ENCODE assay signal across 9 cellular contexts in genomic region chr1:154954541-154954940, GRCh38. TPM values are rescaled to one million over a fixed set of nuclear protein-coding genes. Genes with fewer than 3 reads are reported as not detected.
DNase-seq lines count a peak whose midpoint lies in the region; ATAC-seq lines count a peak whose summit lies in the region.
"Had no signal": no experiment of that assay in that cellular context is flagged by ENCODE, and none has a peak within 500 bp of the region (broad histone marks: within the 10 kb centered on the region; RNA-seq: fewer than 3 reads in every experiment).

No MANE protein-coding gene starts in this region.

- H3K36me3 Mint-ChIP-seq in activated CD4-positive, alpha-beta T cell treated with anti-CD3 and anti-CD28 coated beads for 36 hours (ENCODE audit: low read depth): peaks cover 7% of the 10 kb centered on the region
- H3K36me3 Mint-ChIP-seq in activated CD4-positive, alpha-beta memory T cell treated with anti-CD3 and anti-CD28 coated beads, Interleukin-2, amount 10 ng/mL, durations not matched to agents 7 days and 5 days (ENCODE audit: low read depth): peaks cover 57% of the 10 kb centered on the region
- peaks cover 0 to 4% (median 0%) of the 10 kb centered on the region in 3 donors for H3K36me3 Mint-ChIP-seq in immature natural killer cell
- peaks cover 9 to 13% of the 10 kb centered on the region in 2 donors for H3K36me3 Mint-ChIP-seq in stimulated activated naive B cell treated with anti-CD40 and anti-IgM and Interleukin-4, amounts not matched to agents 10 μg/mL and 1 μg/mL and 100 μg/mL, for 72 hours

- no peak for ATAC-seq in activated CD4-positive, alpha-beta T cell treated with anti-CD3 and anti-CD28 coated beads for 36 hours
- ATAC-seq in stimulated activated naive B cell treated with anti-CD40 and anti-IgM and Interleukin-4, amounts not matched to agents 10 μg/mL and 1 μg/mL and 100 μg/mL, for 72 hours (replicated peaks): no peak
- ATAC-seq in HG03280 (IDR thresholded peaks at IDR 0.05; ENCODE audit: unreplicated experiment): no peak

- peak overlapping the region; percentile 85 for H3K4me3 Mint-ChIP-seq in activated CD4-positive, alpha-beta T cell treated with anti-CD3 and anti-CD28 coated beads for 36 hours
- H3K4me3 Mint-ChIP-seq in activated CD4-positive, alpha-beta memory T cell treated with anti-CD3 and anti-CD28 coated beads, Interleukin-2, amount 10 ng/mL, durations not matched to agents 7 days and 5 days: peak overlapping the region; percentile 96
- H3K4me3 Mint-ChIP-seq in immature natural killer cell: peak overlapping the region; percentile 93 to 97 (median 95)
- peak overlapping the region in 1 of 2 donors; percentile 22 for H3K4me3 Mint-ChIP-seq in stimulated activated naive B cell treated with anti-CD40 and anti-IgM and Interleukin-4, amounts not matched to agents 10 μg/mL and 1 μg/mL and 100 μg/mL, for 72 hours

- no peaks in the 10 kb centered on the region for H3K9me3 Mint-ChIP-seq in activated CD4-positive, alpha-beta T cell treated with anti-CD3 and anti-CD28 coated beads for 36 hours (ENCODE audit: low read depth)
- H3K9me3 Mint-ChIP-seq in activated CD4-positive, alpha-beta memory T cell treated with anti-CD3 and anti-CD28 coated beads, Interleukin-2, amount 10 ng/mL, durations not matched to agents 7 days and 5 days: no peaks in the 10 kb centered on the region
- H3K9me3 Mint-ChIP-seq in immature natural killer cell: no peaks in the 10 kb centered on the region
- no peaks in the 10 kb centered on the region for H3K9me3 Mint-ChIP-seq in stimulated activated naive B cell treated with anti-CD40 and anti-IgM and Interleukin-4, amounts not matched to agents 10 μg/mL and 1 μg/mL and 100 μg/mL, for 72 hours

- CTCF ChIA-PET in activated CD4-positive, alpha-beta T cell treated with anti-CD3 and anti-CD28 coated beads for 36 hours (lab: Charles Lee): interaction anchor here (0.7 to 3.0 kb wide), 15 partner anchors 8 to 285 kb away, joined by 3 to 12 read pairs (median 5); partner anchors contain the start of genes ADAM15, FLAD1 and SHC1
- CTCF ChIA-PET in activated CD4-positive, alpha-beta memory T cell treated with anti-CD3 and anti-CD28 coated beads, Interleukin-2, amount 10 ng/mL, durations not matched to agents 7 days and 5 days (lab: Charles Lee): interaction anchor here (0.8 to 2.9 kb wide), 7 partner anchors 12 to 96 kb away, joined by 3 to 27 read pairs (median 9); partner anchors contain the start of genes ADAM15 and PMVK

- peak overlapping the region; percentile 95 for H3K27ac Mint-ChIP-seq in activated CD4-positive, alpha-beta T cell treated with anti-CD3 and anti-CD28 coated beads for 36 hours
- peak overlapping the region; percentile 97 for H3K27ac Mint-ChIP-seq in activated CD4-positive, alpha-beta memory T cell treated with anti-CD3 and anti-CD28 coated beads, Interleukin-2, amount 10 ng/mL, durations not matched to agents 7 days and 5 days
- peak overlapping the region; percentile 92 to 100 (median 98) for H3K27ac Mint-ChIP-seq in immature natural killer cell
- H3K27ac Mint-ChIP-seq in stimulated activated naive B cell treated with anti-CD40 and anti-IgM and Interleukin-4, amounts not matched to agents 10 μg/mL and 1 μg/mL and 100 μg/mL, for 72 hours: peak overlapping the region; percentile 96

- H3K27me3 Mint-ChIP-seq in activated CD4-positive, alpha-beta T cell treated with anti-CD3 and anti-CD28 coated beads for 36 hours: no peaks in the 10 kb centered on the region
- no peaks in the 10 kb centered on the region for H3K27me3 Mint-ChIP-seq in activated CD4-positive, alpha-beta memory T cell treated with anti-CD3 and anti-CD28 coated beads, Interleukin-2, amount 10 ng/mL, durations not matched to agents 7 days and 5 days
- H3K27me3 Mint-ChIP-seq in immature natural killer cell (ENCODE audit: low read depth in 3 of 3): peaks cover 9 to 15% (median 13%) of the 10 kb centered on the region in 3 donors
- no peaks in the 10 kb centered on the region for H3K27me3 Mint-ChIP-seq in stimulated activated naive B cell treated with anti-CD40 and anti-IgM and Interleukin-4, amounts not matched to agents 10 μg/mL and 1 μg/mL and 100 μg/mL, for 72 hours

- POLR2A ChIA-PET in activated CD4-positive, alpha-beta T cell treated with anti-CD3 and anti-CD28 coated beads for 36 hours (lab: Charles Lee): no interaction called here
- POLR2A ChIA-PET in activated CD4-positive, alpha-beta memory T cell treated with anti-CD3 and anti-CD28 coated beads, Interleukin-2, amount 10 ng/mL, durations not matched to agents 7 days and 5 days (lab: Charles Lee): interaction anchor here (1.1 to 3.5 kb wide), 12 partner anchors 7 to 612 kb away, joined by 3 to 46 read pairs (median 10); partner anchors contain the start of genes CKS1B, FLAD1, PYGO2 and SHC1

- H3K4me1 Mint-ChIP-seq in activated CD4-positive, alpha-beta T cell treated with anti-CD3 and anti-CD28 coated beads for 36 hours: peaks cover 78% of the 10 kb centered on the region
- H3K4me1 Mint-ChIP-seq in activated CD4-positive, alpha-beta memory T cell treated with anti-CD3 and anti-CD28 coated beads, Interleukin-2, amount 10 ng/mL, durations not matched to agents 7 days and 5 days: peaks cover 81% of the 10 kb centered on the region
- H3K4me1 Mint-ChIP-seq in immature natural killer cell: peaks cover 63 to 64% of the 10 kb centered on the region in 2 donors
- H3K4me1 Mint-ChIP-seq in stimulated activated naive B cell treated with anti-CD40 and anti-IgM and Interleukin-4, amounts not matched to agents 10 μg/mL and 1 μg/mL and 100 μg/mL, for 72 hours: peaks cover 61 to 80% of the 10 kb centered on the region in 2 donors

- intact Hi-C loops in activated CD4-positive, alpha-beta T cell treated with anti-CD3 and anti-CD28 coated beads for 36 hours (cut with DNase I, micrococcal nuclease): loop anchor here in 1 of 2 experiments (2.0 kb wide), 1 partner anchor 18 kb away; the partner anchor contains the start of gene PMVK

- no peak overlapping the region for H3K27ac ChIP-seq in substantia nigra (ENCODE audit: low read depth, low read length, poor library complexity, severe bottlenecking)

- DNase-seq in activated CD4-positive, alpha-beta T cell treated with anti-CD3 and anti-CD28 coated beads for 36 hours: no peak
- DNase-seq in activated CD4-positive, alpha-beta T cell treated with anti-CD3 and anti-CD28 coated beads, Interleukin-2, amount 50 U/mL, for 1 hour: no peak
- DNase-seq in activated CD4-positive, alpha-beta memory T cell treated with anti-CD3 and anti-CD28 coated beads, Interleukin-2, amount 10 ng/mL, durations not matched to agents 7 days and 5 days: no peak
- DNase-seq in immature natural killer cell (no peak), dermis blood vessel endothelial cell (no peak), substantia nigra (lab: John Stamatoyannopoulos, UW) (no peak)
- DNase-seq in stimulated activated naive B cell treated with anti-CD40 and anti-IgM and Interleukin-4, amounts not matched to agents 10 μg/mL and 1 μg/mL and 100 μg/mL, for 72 hours: no peak
- DNase-seq: ACHN had no signal

RNA-seq across cellular contexts. Expression of gene PBXIP1, which starts 1.4 kb away (rescaled TPM):
- 10 to 100 TPM; 22.6 to 28.1 TPM for total RNA-seq in activated CD4-positive, alpha-beta T cell treated with anti-CD3 and anti-CD28 coated beads for 36 hours
- total RNA-seq in activated CD4-positive, alpha-beta memory T cell treated with anti-CD3 and anti-CD28 coated beads, Interleukin-2, amount 10 ng/mL, durations not matched to agents 7 days and 5 days: 100 to 1,000 TPM; 169 TPM
- polyA plus RNA-seq in immature natural killer cell: 100 to 1,000 TPM in 1 of 3 donors, 10 to 100 TPM in 2; 45.1 to 117 (median 94.6) TPM
- total RNA-seq in dermis blood vessel endothelial cell: 110 and 126 TPM in 2 replicates

RNA-seq across cellular contexts. Expression of gene PYGO2, which starts 7.0 kb away (rescaled TPM):
- 10 to 100 TPM; 24.5 to 25.6 TPM for total RNA-seq in activated CD4-positive, alpha-beta T cell treated with anti-CD3 and anti-CD28 coated beads for 36 hours
- total RNA-seq in activated CD4-positive, alpha-beta memory T cell treated with anti-CD3 and anti-CD28 coated beads, Interleukin-2, amount 10 ng/mL, durations not matched to agents 7 days and 5 days: 10 to 100 TPM; 48.7 to 49.7 TPM
- 10 to 100 TPM; 15.0 to 39.1 (median 15.4) TPM for polyA plus RNA-seq in immature natural killer cell
- total RNA-seq in dermis blood vessel endothelial cell: 7.1 and 10.0 TPM in 2 replicates

RNA-seq across cellular contexts. Expression of gene SHC1, which starts 16.0 kb away (rescaled TPM):
- total RNA-seq in activated CD4-positive, alpha-beta T cell treated with anti-CD3 and anti-CD28 coated beads for 36 hours: 10 to 100 TPM; 45.9 to 65.7 TPM
- total RNA-seq in activated CD4-positive, alpha-beta memory T cell treated with anti-CD3 and anti-CD28 coated beads, Interleukin-2, amount 10 ng/mL, durations not matched to agents 7 days and 5 days: 10 to 100 TPM; 80.7 to 80.8 TPM
- polyA plus RNA-seq in immature natural killer cell: 10 to 100 TPM; 32.3 to 49.4 (median 42.5) TPM
- 337 and 534 TPM in 2 replicates for total RNA-seq in dermis blood vessel endothelial cell

RNA-seq across cellular contexts. Expression of gene PMVK, which starts 18.0 kb away (rescaled TPM):
- total RNA-seq in activated CD4-positive, alpha-beta T cell treated with anti-CD3 and anti-CD28 coated beads for 36 hours: 10 to 100 TPM; 17.0 to 36.9 TPM
- 10 to 100 TPM; 40.7 to 41.8 TPM for total RNA-seq in activated CD4-positive, alpha-beta memory T cell treated with anti-CD3 and anti-CD28 coated beads, Interleukin-2, amount 10 ng/mL, durations not matched to agents 7 days and 5 days
- polyA plus RNA-seq in immature natural killer cell: 10 to 100 TPM; 52.5 to 53.8 (median 53.6) TPM
- total RNA-seq in dermis blood vessel endothelial cell: 6.5 and 9.4 TPM in 2 replicates

RNA-seq across cellular contexts. Expression of gene CKS1B, which starts 19.9 kb away (rescaled TPM):
- 100 to 1,000 TPM; 190 to 196 TPM for total RNA-seq in activated CD4-positive, alpha-beta T cell treated with anti-CD3 and anti-CD28 coated beads for 36 hours
- total RNA-seq in activated CD4-positive, alpha-beta memory T cell treated with anti-CD3 and anti-CD28 coated beads, Interleukin-2, amount 10 ng/mL, durations not matched to agents 7 days and 5 days: 100 to 1,000 TPM; 151 to 162 TPM
- polyA plus RNA-seq in immature natural killer cell: 10 to 100 TPM; 59.5 to 82.7 (median 67.5) TPM
- total RNA-seq in dermis blood vessel endothelial cell: 49.0 and 89.3 TPM in 2 replicates
